In the genomic region with DNA sequence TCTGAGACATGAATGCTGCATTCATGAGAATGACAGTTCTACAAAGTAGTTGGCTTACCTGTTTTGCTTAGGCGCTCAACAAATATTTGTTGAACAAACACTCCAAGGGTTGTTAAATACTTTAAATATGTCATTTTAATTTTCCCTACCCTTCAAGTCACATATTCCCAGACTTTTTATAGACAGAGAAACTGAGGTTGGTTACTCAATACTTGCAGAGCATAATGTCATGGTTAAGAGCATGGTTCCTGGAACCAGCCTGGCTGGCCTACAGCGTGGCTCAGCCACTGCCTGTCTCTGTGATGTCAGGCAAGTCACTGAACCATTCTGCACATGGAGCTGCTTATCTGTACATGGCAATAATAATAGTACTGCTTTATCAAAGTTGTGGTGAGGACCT, we compare ENCODE assay signal across 18 cellular contexts.
DNase-seq lines count a peak whose midpoint lies in the region; ATAC-seq and TF ChIP-seq lines count a peak whose summit lies in the region.
"Had no signal": no experiment of that assay in that cellular context is flagged by ENCODE, and none has a peak within 500 bp of the region (broad histone marks: within the 10 kb centered on the region; RNA-seq: fewer than 3 reads in every experiment).

No MANE protein-coding gene starts in this region.

- H3K27ac Mint-ChIP-seq in activated B cell treated with CpG ODN at 0.5 μM for 24 hours: peak overlapping the region; percentile 74
- H3K27ac Mint-ChIP-seq: activated T-helper 2 cell treated with anti-CD3 and anti-CD28 coated beads, Interferon-gamma antibody, Interleukin-2, Interleukin-4, amounts not matched to agents 10 μg/mL and 5 μg/mL and 100 μg/mL, durations not matched to agents 14 hours and 24 hours and 36 hours had no signal

- no peaks in the 10 kb centered on the region for H3K9me3 Mint-ChIP-seq in activated B cell treated with CpG ODN at 0.5 μM for 24 hours
- H3K9me3 Mint-ChIP-seq: activated T-helper 2 cell treated with anti-CD3 and anti-CD28 coated beads, Interferon-gamma antibody, Interleukin-2, Interleukin-4, amounts not matched to agents 10 μg/mL and 5 μg/mL and 100 μg/mL, durations not matched to agents 14 hours and 24 hours and 36 hours; neural crest cell had no signal

- H3K4me3 Mint-ChIP-seq in activated B cell treated with CpG ODN at 0.5 μM for 24 hours: no peak overlapping the region
- H3K4me3 Mint-ChIP-seq: neural crest cell had no signal

- CTCF ChIA-PET in activated B cell treated with CpG ODN at 0.5 μM for 24 hours (lab: Charles Lee) (interaction anchor here (0.9 to 2.6 kb wide), 4 partner anchors 15 to 223 kb away, joined by 3 to 11 read pairs (median 8); partner anchors contain the start of gene DNAH7), OCI-LY7 (lab: Charles Lee; ENCODE audit: unreplicated experiment) (no interaction called here)

- H3K9me2 ChIP-seq in OCI-LY7 (ENCODE audit: insufficient read depth, low read length): no peaks in the 10 kb centered on the region

- H3K79me2 ChIP-seq in OCI-LY7 (ENCODE audit: insufficient read depth, low read depth, low read length): no peaks in the 10 kb centered on the region

- H3K4me1 Mint-ChIP-seq in activated B cell treated with CpG ODN at 0.5 μM for 24 hours: peaks cover 54% of the 10 kb centered on the region
- H3K4me1 Mint-ChIP-seq: neural crest cell had no signal

- no peak overlapping the region for H3K4me3 ChIP-seq in prostate gland
- no peak overlapping the region for H3K4me3 ChIP-seq in OCI-LY7 (ENCODE audit: low read depth, low read length, poor library complexity, severe bottlenecking)
- H3K4me3 ChIP-seq: tibial nerve had no signal

- H3K27me3 Mint-ChIP-seq in activated B cell treated with CpG ODN at 0.5 μM for 24 hours: no peaks in the 10 kb centered on the region

- no peak overlapping the region for H3K4me2 ChIP-seq in OCI-LY7 (ENCODE audit: low read length)

- H3K4me1 ChIP-seq in prostate gland (replicated peaks) (no peaks in the 10 kb centered on the region), OCI-LY7 (ENCODE audit: insufficient read depth, low read length, poor library complexity, severe bottlenecking) (peaks cover 12% of the 10 kb centered on the region)

- no peak for DNase-seq in activated B cell treated with CpG ODN at 0.5 μM for 24 hours
- DNase-seq in prostate gland (ENCODE audit: low spot score): peak; percentile 53
- DNase-seq in GM13976 (ENCODE audit: low spot score): no peak
- DNase-seq in activated effector memory CD4-positive, alpha-beta T cell treated with anti-CD3 and anti-CD28 coated beads, Interleukin-2, amount 50 U/mL, for 16 hours: no peak
- no peak for DNase-seq in NCI-H187 treated with DMSO at 0.1 percent for 48 hours (lab: John Stamatoyannopoulos, UW)
- no peak for DNase-seq in OCI-LY7 (ENCODE audit: low spot score)
- DNase-seq: activated CD4-positive, alpha-beta T cell treated with anti-CD3 and anti-CD28 coated beads for 1 hour; Caco-2; effector memory CD4-positive, alpha-beta T cell; GOT3; left colon; NCI-H187; NK-92 treated with Interleukin-12 subunit alpha and Interleukin-12 subunit beta, amount 100 ng/mL, for 24 hours had no signal

- BruUV-seq in OCI-LY7 (replicated peaks; lab: Mats Ljungman, UMichigan): no TSS peak

- H3K27ac ChIP-seq in prostate gland (peak overlapping the region; percentile 1 to 5), OCI-LY7 (ENCODE audit: low read depth, low read length, poor library complexity, severe bottlenecking) (no peak overlapping the region)

- H3K9me3 ChIP-seq in prostate gland (no peaks in the 10 kb centered on the region), OCI-LY7 (ENCODE audit: low read length) (no peaks in the 10 kb centered on the region)
- H3K9me3 ChIP-seq: Caco-2, tibial nerve had no signal

- intact Hi-C loops in activated B cell treated with CpG ODN at 0.5 μM for 24 hours (cut with micrococcal nuclease) (loop anchor here (5.0 to 10.0 kb wide), 3 partner anchors 346 to 1483 kb away; partner anchors contain the start of gene CCDC150), prostate gland (cut with DNase I) (loop anchor here (10.0 kb wide), 1 partner anchor 163 kb away; no protein-coding TSS in a partner anchor), OCI-LY7 (cut with micrococcal nuclease; ENCODE audit: unreplicated experiment) (loop anchor here (10.0 kb wide), 1 partner anchor 353 kb away; no protein-coding TSS in a partner anchor)

- H4K20me1 ChIP-seq in OCI-LY7 (ENCODE audit: insufficient read depth, low read length): no peaks in the 10 kb centered on the region

- no peak overlapping the region for H2AFZ ChIP-seq in OCI-LY7 (ENCODE audit: low read length)

- ATAC-seq in GM19397 (IDR thresholded peaks at IDR 0.05; ENCODE audit: unreplicated experiment) (peak; percentile 15), HG03175 (IDR thresholded peaks at IDR 0.05; ENCODE audit: unreplicated experiment) (peak; percentile 7), activated B cell treated with CpG ODN at 0.5 μM for 24 hours (ENCODE audit: low read depth) (peak; percentile 62)
- ATAC-seq: left colon had no signal

- H3K36me3 Mint-ChIP-seq in activated B cell treated with CpG ODN at 0.5 μM for 24 hours (ENCODE audit: low read depth): no peaks in the 10 kb centered on the region

- no peaks in the 10 kb centered on the region for H3K27me3 ChIP-seq in prostate gland (replicated peaks; ENCODE audit: insufficient read depth)
- H3K27me3 ChIP-seq: tibial nerve had no signal

- H3K36me3 ChIP-seq in prostate gland: no peaks in the 10 kb centered on the region
- no peaks in the 10 kb centered on the region for H3K36me3 ChIP-seq in OCI-LY7 (ENCODE audit: insufficient read depth, low read length)

- POLR2A ChIA-PET in activated B cell treated with CpG ODN at 0.5 μM for 24 hours (lab: Charles Lee): interaction anchor here (1.5 to 1.9 kb wide), 2 partner anchors 120 to 634 kb away, joined by 3 to 4 read pairs; partner anchors contain the start of gene STK17B
- POLR2A ChIA-PET in OCI-LY7 (lab: Charles Lee): interaction anchor here (0.6 to 2.5 kb wide), 3 partner anchors 12 to 172 kb away, joined by 3 to 10 read pairs (median 3); no protein-coding TSS in a partner anchor

- TF ChIP-seq POLR2A in prostate gland (IDR thresholded peaks at IDR 0.05): no peak

- in situ Hi-C loops in GM13976 (cut with MboI; ENCODE audit: low sequenced_read_pairs, unreplicated experiment): no loop called here

- no peak for TF ChIP-seq CTCF in activated B cell treated with CpG ODN at 0.5 μM for 24 hours (IDR thresholded peaks at IDR 0.05)
- TF ChIP-seq CTCF in prostate gland (IDR thresholded peaks at IDR 0.05): no peak
- no peak for TF ChIP-seq CTCF in GM13976 (IDR thresholded peaks at IDR 0.05; ENCODE audit: borderline replicate concordance, control extremely low read depth, extremely low read depth, insufficient read depth, missing control alignments)
- TF ChIP-seq CTCF in OCI-LY7 (conservative IDR thresholded peaks at IDR 0.05; ENCODE audit: low read length): no peak

- WGBS in prostate gland: 54% methylated on average over 2 of the region's 2 CpGs

Comparison
In these comparisons a context has a peak if more than half of its experiments do, and no peak if none do; other contexts are left out.
1. ATAC-seq: peak in every context shown above with its lines; median percentile 62 in activated B cell treated with CpG ODN at 0.5 μM for 24 hours; 15 in GM19397; 7 in HG03175.